18 cellular contexts compared by ENCODE assay signal in the genomic region with DNA sequence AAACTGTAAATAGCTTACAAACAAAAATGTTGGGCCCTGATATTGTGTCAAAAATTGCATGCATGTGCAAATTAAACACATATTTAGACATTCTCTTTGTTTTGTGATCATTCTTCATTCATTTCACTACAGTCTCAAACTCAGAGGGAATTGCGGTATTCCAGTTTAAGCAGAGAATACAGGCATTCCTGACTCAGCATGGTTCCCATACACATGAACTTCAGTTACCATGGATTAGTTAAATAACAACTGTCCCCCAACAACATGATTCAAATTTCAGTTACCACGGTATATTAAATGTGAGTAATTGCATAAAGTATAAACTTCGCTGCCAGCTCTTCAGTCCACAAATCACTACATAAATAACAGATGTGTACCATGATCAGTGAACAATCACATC.
"Had no signal": no experiment of that assay in that cellular context is flagged by ENCODE, and none has a peak within 500 bp of the region (broad histone marks: within the 10 kb centered on the region; RNA-seq: fewer than 3 reads in every experiment).

No MANE protein-coding gene starts in this region.

- H3K27me3 Mint-ChIP-seq: activated B cell treated with CpG ODN at 0.5 μM for 24 hours; activated naive CD8-positive, alpha-beta T cell; effector memory CD8-positive, alpha-beta T cell had no signal

- H3K27ac Mint-ChIP-seq: activated B cell treated with CpG ODN at 0.5 μM for 24 hours; activated naive CD8-positive, alpha-beta T cell; effector memory CD8-positive, alpha-beta T cell; immature natural killer cell had no signal

- H3K4me3 ChIP-seq: gastroesophageal sphincter, ovary, sigmoid colon, tibial artery, vagina had no signal

- H3K9me3 Mint-ChIP-seq: effector memory CD8-positive, alpha-beta T cell; neural crest cell had no signal

- H3K27me3 ChIP-seq: gastroesophageal sphincter, ovary, sigmoid colon, tibial artery, vagina had no signal

- H3K4me3 Mint-ChIP-seq: activated B cell treated with CpG ODN at 0.5 μM for 24 hours; activated naive CD8-positive, alpha-beta T cell; effector memory CD8-positive, alpha-beta T cell; immature natural killer cell; neural crest cell had no signal

- H3K36me3 Mint-ChIP-seq: activated naive CD8-positive, alpha-beta T cell; immature natural killer cell had no signal

- H3K4me1 Mint-ChIP-seq: activated B cell treated with CpG ODN at 0.5 μM for 24 hours, immature natural killer cell had no signal

- DNase-seq: activated B cell treated with CpG ODN at 0.5 μM for 24 hours; activated CD4-positive, alpha-beta T cell treated with anti-CD3 and anti-CD28 coated beads for 48 hours; activated gamma-delta T cell treated with Interleukin-2 at 50 U/mL for 16 hours; amniotic stem cell; cerebellar nuclear complex; dermis blood vessel endothelial cell; effector memory CD8-positive, alpha-beta T cell; immature natural killer cell; ovary; sigmoid colon; stimulated activated CD4-positive, alpha-beta T cell treated with anti-CD3 and anti-CD28 coated beads, Interleukin-4, amount 100 ng/mL, for 24 hours; stimulated activated naive CD4-positive, alpha-beta T cell; tibial artery had no signal

- H3K27ac ChIP-seq: epithelial cell of prostate, gastroesophageal sphincter, ovary, sigmoid colon, tibial artery, vagina had no signal

- H3K36me3 ChIP-seq: gastroesophageal sphincter, ovary, sigmoid colon, tibial artery, vagina had no signal

- ATAC-seq: effector memory CD8-positive, alpha-beta T cell; gastroesophageal sphincter had no signal

- H3K4me1 ChIP-seq: gastroesophageal sphincter, sigmoid colon, tibial artery, vagina had no signal

- H3K9me3 ChIP-seq: gastroesophageal sphincter, ovary, sigmoid colon, tibial artery, vagina had no signal
